18 cellular contexts compared by ENCODE assay signal in genomic region chr7:6278749-6279310, GRCh38.
"Had no signal": no experiment of that assay in that cellular context is flagged by ENCODE, and none has a peak within 500 bp of the region (broad histone marks: within the 10 kb centered on the region; RNA-seq: fewer than 3 reads in every experiment).

No MANE protein-coding gene starts in this region.

- H3K27ac Mint-ChIP-seq: activated CD4-positive, alpha-beta memory T cell treated with anti-CD3 and anti-CD28 coated beads, Interleukin-2, amount 10 ng/mL, durations not matched to agents 7 days and 5 days; activated naive CD4-positive, alpha-beta T cell treated with anti-CD3 and anti-CD28 coated beads, Interleukin-2, amount 10 ng/mL, durations not matched to agents 7 days and 5 days; activated T-cell treated with anti-CD3 and anti-CD28 coated beads, Interleukin-2, amount 50 U/mL, for 24 hours; brain; nephron progenitor cell; progenitor cell of endocrine pancreas had no signal

- H3K4me1 ChIP-seq: colonic mucosa, right atrium auricular region had no signal

- H3K4me1 Mint-ChIP-seq: activated naive CD4-positive, alpha-beta T cell treated with anti-CD3 and anti-CD28 coated beads, Interleukin-2, amount 10 ng/mL, durations not matched to agents 7 days and 5 days; nephron progenitor cell had no signal

- H3K27me3 ChIP-seq: colonic mucosa, foreskin keratinocyte, right atrium auricular region, suprapubic skin had no signal

- DNase-seq: activated CD4-positive, alpha-beta memory T cell treated with anti-CD3 and anti-CD28 coated beads, Interleukin-2, amount 10 ng/mL, durations not matched to agents 7 days and 5 days; activated CD4-positive, alpha-beta T cell treated with anti-CD3 and anti-CD28 coated beads for 1 hour; activated naive CD4-positive, alpha-beta T cell treated with anti-CD3 and anti-CD28 coated beads, Interleukin-2, amount 10 ng/mL, durations not matched to agents 7 days and 5 days; activated T-cell treated with anti-CD3 and anti-CD28 coated beads, Interleukin-2, amount 50 U/mL, for 24 hours; central memory CD4-positive, alpha-beta T cell; colonic mucosa; head of caudate nucleus; nephron progenitor cell; occipital lobe; stimulated activated naive CD8-positive, alpha-beta T cell treated with anti-CD3 and anti-CD28 coated beads, Interleukin-15, Interleukin-2, amounts not matched to agents 100 U/mL and 50 U/mL, for 24 hours; T-helper 1 cell; T1000 had no signal

- H3K27me3 Mint-ChIP-seq: activated T-cell treated with anti-CD3 and anti-CD28 coated beads, Interleukin-2, amount 50 U/mL, for 24 hours had no signal

- H3K4me3 Mint-ChIP-seq: activated CD4-positive, alpha-beta memory T cell treated with anti-CD3 and anti-CD28 coated beads, Interleukin-2, amount 10 ng/mL, durations not matched to agents 7 days and 5 days; activated naive CD4-positive, alpha-beta T cell treated with anti-CD3 and anti-CD28 coated beads, Interleukin-2, amount 10 ng/mL, durations not matched to agents 7 days and 5 days; activated T-cell treated with anti-CD3 and anti-CD28 coated beads, Interleukin-2, amount 50 U/mL, for 24 hours; nephron progenitor cell had no signal

- H3K27ac ChIP-seq: colonic mucosa, foreskin keratinocyte, right atrium auricular region, suprapubic skin had no signal

- H3K36me3 ChIP-seq: colonic mucosa, right atrium auricular region, suprapubic skin had no signal

- H3K9me3 Mint-ChIP-seq: activated CD4-positive, alpha-beta memory T cell treated with anti-CD3 and anti-CD28 coated beads, Interleukin-2, amount 10 ng/mL, durations not matched to agents 7 days and 5 days; activated naive CD4-positive, alpha-beta T cell treated with anti-CD3 and anti-CD28 coated beads, Interleukin-2, amount 10 ng/mL, durations not matched to agents 7 days and 5 days; activated T-cell treated with anti-CD3 and anti-CD28 coated beads, Interleukin-2, amount 50 U/mL, for 24 hours; brain; nephron progenitor cell had no signal

- H3K9me3 ChIP-seq: colonic mucosa, right atrium auricular region, suprapubic skin had no signal

- ATAC-seq: foreskin keratinocyte; stimulated activated naive CD8-positive, alpha-beta T cell treated with anti-CD3 and anti-CD28 coated beads, Interleukin-15, Interleukin-2, amounts not matched to agents 100 U/mL and 50 U/mL, for 24 hours had no signal

- H3K4me3 ChIP-seq: colonic mucosa, right atrium auricular region, smooth muscle cell, suprapubic skin had no signal

- H3K36me3 Mint-ChIP-seq: activated naive CD4-positive, alpha-beta T cell treated with anti-CD3 and anti-CD28 coated beads, Interleukin-2, amount 10 ng/mL, durations not matched to agents 7 days and 5 days; brain had no signal

- H3K4me2 ChIP-seq: smooth muscle cell had no signal
